8 cellular contexts compared by ENCODE assay signal in genomic region chr9:136363106-136363605, GRCh38. TPM values are rescaled to one million over a fixed set of nuclear protein-coding genes. Genes with fewer than 3 reads are reported as not detected.
DNase-seq lines count a peak whose midpoint lies in the region; ATAC-seq, FAIRE-seq and TF ChIP-seq lines count a peak whose summit lies in the region.

No MANE protein-coding gene starts in this region.

- H3K27ac ChIP-seq in adrenal gland (peak overlapping the region; percentile 67 to 93 (median 75)), heart right ventricle (peak overlapping the region; percentile 83 to 100 (median 95)), prostate gland (peak overlapping the region; percentile 78 to 87)

- H3K9me3 ChIP-seq in adrenal gland (replicated peaks in 1 of 3), result no peaks in the 10 kb centered on the region
- H3K9me3 ChIP-seq in heart right ventricle, result no peaks in the 10 kb centered on the region
- H3K9me3 ChIP-seq in prostate gland, result no peaks in the 10 kb centered on the region

- H3K36me3 ChIP-seq in adrenal gland (replicated peaks in 1 of 2) (no peaks in the 10 kb centered on the region), heart right ventricle (peaks cover 0 to 17% (median 0%) of the 10 kb centered on the region in 9 donors), prostate gland (no peaks in the 10 kb centered on the region)

- 1% methylated on average over 42 to 43 of the region's 43 CpGs; no CpG with 5 or more reads in 2 of the 4 donors for WGBS in adrenal gland, 4 donors
- 1 to 2% methylated on average over 35 to 43 of the region's 43 CpGs for WGBS in heart right ventricle, 2 donors
- WGBS in prostate gland, result 2% methylated on average over 29 of the region's 43 CpGs

- H3K4me1 ChIP-seq in adrenal gland (replicated peaks in 1 of 2) (peaks cover 0 to 10% of the 10 kb centered on the region in 2 donors), heart right ventricle (peaks cover 13 to 53% (median 31%) of the 10 kb centered on the region in 9 donors), prostate gland (replicated peaks) (no peaks in the 10 kb centered on the region)

- no peak for TF ChIP-seq CTCF in adrenal gland (IDR thresholded peaks at IDR 0.05)
- no peak for TF ChIP-seq CTCF in heart right ventricle (IDR thresholded peaks at IDR 0.05)
- no peak for TF ChIP-seq CTCF in prostate gland (IDR thresholded peaks at IDR 0.05)

- ATAC-seq in HG02678 (IDR thresholded peaks at IDR 0.05; ENCODE audit: unreplicated experiment) (peak; percentile 80), heart right ventricle (peak; percentile 88 to 95 (median 94))

- H3K27me3 ChIP-seq in adrenal gland (no peaks in the 10 kb centered on the region), heart right ventricle (no peaks in the 10 kb centered on the region), prostate gland (replicated peaks; ENCODE audit: insufficient read depth) (no peaks in the 10 kb centered on the region)

- peak; percentile 65; the same call in 1 of the 2 replicates for TF ChIP-seq POLR2A in GM12891 (IDR thresholded peaks at IDR 0.05; ENCODE audit: low read depth, low read length)
- TF ChIP-seq POLR2A in adrenal gland (IDR thresholded peaks at IDR 0.05), result peak; percentile 71 to 77
- peak; percentile 66 for TF ChIP-seq POLR2A in prostate gland (IDR thresholded peaks at IDR 0.05)

- DNase-seq in GM12891 (ENCODE audit: insufficient read length, low spot score) (peak; percentile 100), NCI-H1105 treated with DMSO at 0.1 percent for 48 hours (lab: John Stamatoyannopoulos, UW) (peak; percentile 76), T follicular helper cell (ENCODE audit: low read depth) (peak; percentile 85), adrenal gland (peak; percentile 97 to 99 (median 98)), heart right ventricle (peak; percentile 97 to 99), prostate gland (ENCODE audit: low spot score) (peak; percentile 95), ureter (ENCODE audit: low spot score) (peak; percentile 98)

- intact Hi-C loops in adrenal gland (cut with DNase I) (no loop called here), heart right ventricle (cut with DNase I) (loop anchor here in 4 of 10 donors (1.0 to 5.0 kb wide), 4 partner anchors 20 to 51 kb away; partner anchors contain the start of gene GPSM1 (in 1 of the 4)), prostate gland (cut with DNase I) (no loop called here)

- peak overlapping the region in 3 of 4 donors; percentile 45 to 73 (median 62) for H3K4me3 ChIP-seq in adrenal gland
- H3K4me3 ChIP-seq in heart right ventricle, result peak overlapping the region; percentile 57 to 100 (median 75)
- H3K4me3 ChIP-seq in prostate gland, result peak overlapping the region; percentile 93 to 97

- FAIRE-seq in GM12891 (lab: Jason Lieb, UNC), result no peak

TF ChIP-seq in GM12891, 5 proteins besides CTCF, POLR2A, EP300 and RAD21:
- TF ChIP-seq TAF1 (IDR thresholded peaks at IDR 0.05; ENCODE audit: low read depth, low read length), result no peak
- TF ChIP-seq POU2F2 (IDR thresholded peaks at IDR 0.05; ENCODE audit: low read depth, low read length), result no peak
- TF ChIP-seq POLR2AphosphoS5 (IDR thresholded peaks at IDR 0.05; ENCODE audit: low read depth, low read length), result peak; percentile 78

RNA-seq across cellular contexts. Expression of gene DNLZ, which starts 0.4 kb away (rescaled TPM):
- polyA plus RNA-seq in GM12891 (2012; ENCODE audit: low read depth, missing spikeins), result 12.1 TPM
- total RNA-seq in adrenal gland (10 to 100 TPM; 12.1 to 28.9 (median 18.3) TPM), heart right ventricle (10 to 100 TPM; 23.3 to 39.5 (median 30.7) TPM), prostate gland (10 to 100 TPM; 37.6 to 64.3 TPM), ureter (24.9 TPM)
- polyA plus RNA-seq in adrenal gland (10 to 100 TPM in 2 of 3 donors, 1 to 10 TPM in 1; 3.1 to 20.5 (median 14.7) TPM), heart right ventricle (10 to 100 TPM; 37.0 to 49.2 TPM)

RNA-seq across cellular contexts. Expression of gene CARD9, which starts 10.3 kb away (rescaled TPM):
- 0.33 TPM for polyA plus RNA-seq in GM12891 (2012; ENCODE audit: low read depth, missing spikeins)
- total RNA-seq in adrenal gland (1 to 10 TPM; 1.1 to 5.8 (median 4.0) TPM), heart right ventricle (1 to 10 TPM in 5 of 10 donors, under 1 TPM in 4, not detected in 1; 0.21 to 2.0 (median 1.1) TPM), prostate gland (1 to 10 TPM; 1.5 to 3.4 TPM), ureter (11.5 TPM)
- polyA plus RNA-seq in adrenal gland (10 to 100 TPM in 1 of 3 donors, 1 to 10 TPM in 1, under 1 TPM in 1; 0.35 to 10.6 (median 5.7) TPM), heart right ventricle (1 to 10 TPM; 1.3 to 1.6 TPM)

RNA-seq across cellular contexts. Expression of gene GPSM1, which starts 35.8 kb away (rescaled TPM):
- polyA plus RNA-seq in GM12891 (2012; ENCODE audit: low read depth, missing spikeins), result 0.04 TPM
- total RNA-seq in adrenal gland (10 to 100 TPM in 7 of 8 donors, 1 to 10 TPM in 1; 9.9 to 50.4 (median 17.2) TPM), heart right ventricle (10 to 100 TPM; 19.4 to 50.2 (median 24.8) TPM), prostate gland (10 to 100 TPM; 11.3 to 89.2 TPM), ureter (16.6 TPM)
- polyA plus RNA-seq in adrenal gland (10 to 100 TPM in 2 of 3 donors, 1 to 10 TPM in 1; 2.9 to 48.9 (median 31.5) TPM), heart right ventricle (10 to 100 TPM; 26.2 to 87.8 TPM)

RNA-seq across cellular contexts. Expression of gene SNAPC4, which starts 36.8 kb away (rescaled TPM):
- 9.8 TPM for polyA plus RNA-seq in GM12891 (2012; ENCODE audit: low read depth, missing spikeins)
- total RNA-seq in adrenal gland (10 to 100 TPM in 1 of 8 donors, 1 to 10 TPM in 7; 3.3 to 10.6 (median 5.6) TPM), heart right ventricle (1 to 10 TPM; 3.4 to 6.1 (median 4.7) TPM), prostate gland (10 to 100 TPM in 1 of 2 donors, 1 to 10 TPM in 1; 8.6 to 22.2 TPM), ureter (14.0 TPM)
- polyA plus RNA-seq in adrenal gland (10 to 100 TPM in 1 of 3 donors, 1 to 10 TPM in 2; 3.4 to 20.1 (median 8.3) TPM), heart right ventricle (1 to 10 TPM; 3.0 to 8.3 TPM)

RNA-seq across cellular contexts. Expression of gene ENTR1, which starts 47.3 kb away (rescaled TPM):
- polyA plus RNA-seq in GM12891 (2012; ENCODE audit: low read depth, missing spikeins), result 33.7 TPM
- 10 to 100 TPM; 13.3 to 48.1 (median 34.1) TPM for total RNA-seq in adrenal gland
- 10 to 100 TPM; 21.5 to 48.4 (median 35.6) TPM for polyA plus RNA-seq in adrenal gland
- total RNA-seq in heart right ventricle, result 10 to 100 TPM; 11.5 to 26.9 (median 14.9) TPM
- 10 to 100 TPM; 21.4 to 23.7 TPM for polyA plus RNA-seq in heart right ventricle
- 10 to 100 TPM; 19.9 to 52.5 TPM for total RNA-seq in prostate gland
- 50.1 TPM for total RNA-seq in ureter

Comparison
In these comparisons a context has a peak if more than half of its experiments do, and no peak if none do; other contexts are left out.
1. Peak in every context shown above with its lines: DNase-seq, ATAC-seq, H3K4me3 ChIP-seq and H3K27ac ChIP-seq.